In the genomic region with DNA sequence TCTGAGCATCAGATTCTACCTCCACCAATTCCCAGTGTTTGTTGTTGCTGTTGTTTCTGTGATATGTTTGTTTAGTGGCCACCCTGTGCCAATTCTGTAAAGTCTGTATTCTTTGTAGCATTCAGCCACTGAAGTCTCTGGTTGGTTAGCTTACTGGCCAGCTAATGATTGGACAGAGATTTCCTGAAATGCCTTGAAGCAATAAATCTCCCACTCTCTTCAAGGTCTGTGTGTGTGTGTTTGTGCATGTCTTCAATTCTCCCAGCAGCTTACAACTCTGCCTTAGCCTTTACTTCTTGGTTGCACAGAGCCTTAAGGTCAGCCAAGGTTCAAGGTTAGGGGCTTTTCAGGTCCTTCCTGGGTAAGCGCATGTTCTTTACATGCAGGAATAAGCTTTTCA, we compare ENCODE assay signal across 19 cellular contexts. TPM values are rescaled to one million over a fixed set of nuclear protein-coding genes. Genes with fewer than 3 reads are reported as not detected.
A peak's percentile ranks its signal among the peaks of the same experiment; 100 is the strongest.
DNase-seq lines count a peak whose midpoint lies in the region; TF ChIP-seq lines count a peak whose summit lies in the region.
"Had no signal": no experiment of that assay in that cellular context is flagged by ENCODE, and none has a peak within 500 bp of the region (broad histone marks: within the 10 kb centered on the region; RNA-seq: fewer than 3 reads in every experiment).

No MANE protein-coding gene starts in this region.

- WGBS in hepatocyte (ENCODE audit: low lambda C conversion rate, missing lambda C conversion rate), result 100% methylated on average over 1 of the region's 1 CpG
- 91 to 94% methylated on average over 1 of the region's 1 CpG for WGBS in thyroid gland, 2 donors

- H3K4me2 ChIP-seq in DOHH2 (ENCODE audit: low read length), result no peak overlapping the region
- no peak overlapping the region for H3K4me2 ChIP-seq in SU-DHL-6 (ENCODE audit: low read depth, low read length, poor library complexity, severe bottlenecking)
- H3K4me2 ChIP-seq in hepatocyte, result no peak overlapping the region
- H3K4me2 ChIP-seq: BLaER1 had no signal

- DNase-seq in hepatocyte (ENCODE audit: low spot score), result peak; percentile 12
- peak; percentile 5 to 20 for DNase-seq in thyroid gland
- DNase-seq in iPS-NIHi7 (ENCODE audit: extremely low spot score), result no peak
- no peak for DNase-seq in kidney tubule cell (ENCODE audit: low spot score)
- no peak for DNase-seq in putamen (ENCODE audit: low spot score)
- DNase-seq: 8988T; CD4-positive, alpha-beta memory T cell; DMS153; DMS79; GF-D8; GM23248 had no signal

- peaks cover 24% of the 10 kb centered on the region for H3F3A ChIP-seq in DOHH2 (ENCODE audit: control insufficient read depth, insufficient read depth)
- H3F3A ChIP-seq in SU-DHL-6 (ENCODE audit: insufficient read depth), result peaks cover 52% of the 10 kb centered on the region

- no peak overlapping the region for H2AFZ ChIP-seq in SU-DHL-6 (ENCODE audit: low read depth, low read length, severe bottlenecking)
- no peak overlapping the region for H2AFZ ChIP-seq in hepatocyte
- H2AFZ ChIP-seq: GM23248 had no signal

- H3K9me2 ChIP-seq in DOHH2 (replicated peaks; ENCODE audit: control insufficient read depth, low read length) (no peaks in the 10 kb centered on the region), SU-DHL-6 (replicated peaks; ENCODE audit: insufficient read depth, low read length) (no peaks in the 10 kb centered on the region), hepatocyte (replicated peaks; ENCODE audit: insufficient read depth) (no peaks in the 10 kb centered on the region)

- H3K4me3 ChIP-seq in DOHH2 (ENCODE audit: low read length) (no peak overlapping the region), SU-DHL-6 (ENCODE audit: insufficient read depth, low read length, poor library complexity, severe bottlenecking) (no peak overlapping the region), hepatocyte (no peak overlapping the region), thyroid gland (replicated peaks in 1 of 3) (no peak overlapping the region)
- H3K4me3 ChIP-seq: BLaER1, GM23248, HAP-1 had no signal

- H3K27me3 ChIP-seq in DOHH2 (ENCODE audit: control insufficient read depth, low read length), result no peaks in the 10 kb centered on the region
- H3K27me3 ChIP-seq in SU-DHL-6 (ENCODE audit: low read length), result no peaks in the 10 kb centered on the region
- no peaks in the 10 kb centered on the region for H3K27me3 ChIP-seq in hepatocyte
- no peaks in the 10 kb centered on the region for H3K27me3 ChIP-seq in thyroid gland
- H3K27me3 ChIP-seq: BLaER1 had no signal

- H4K20me1 ChIP-seq in DOHH2 (ENCODE audit: control insufficient read depth, insufficient read depth, low read depth, low read length) (no peaks in the 10 kb centered on the region), SU-DHL-6 (ENCODE audit: low read depth, low read length) (no peaks in the 10 kb centered on the region), hepatocyte (ENCODE audit: insufficient read depth, poor library complexity, severe bottlenecking) (no peaks in the 10 kb centered on the region)
- H4K20me1 ChIP-seq: BLaER1 had no signal

- intact Hi-C loops in thyroid gland (cut with DNase I), result no loop called here

- no peak for TF ChIP-seq POLR2A in thyroid gland (IDR thresholded peaks at IDR 0.05)

- H3K27ac ChIP-seq in DOHH2 (ENCODE audit: low read depth, low read length) (peak overlapping the region; percentile 25; the same call in 1 of the 2 replicates), SU-DHL-6 (ENCODE audit: low read depth, low read length) (peak overlapping the region; percentile 58), hepatocyte (no peak overlapping the region), thyroid gland (peak overlapping the region; percentile 1 to 38 (median 24))
- H3K27ac ChIP-seq: BLaER1, GM23248 had no signal

- no peak overlapping the region for H3K9ac ChIP-seq in SU-DHL-6 (ENCODE audit: low read length)
- H3K9ac ChIP-seq: BLaER1, GM23248 had no signal

- peaks cover 57% of the 10 kb centered on the region for H3K79me2 ChIP-seq in DOHH2 (ENCODE audit: control insufficient read depth, low read length)
- H3K79me2 ChIP-seq in SU-DHL-6 (ENCODE audit: insufficient read depth, low read length), result peaks cover 22% of the 10 kb centered on the region
- H3K79me2 ChIP-seq in hepatocyte, result peaks cover 17% of the 10 kb centered on the region

- H3K36me3 ChIP-seq in DOHH2 (ENCODE audit: control insufficient read depth, low read length), result peaks cover 73% of the 10 kb centered on the region
- H3K36me3 ChIP-seq in SU-DHL-6 (ENCODE audit: low read length), result peaks cover 22% of the 10 kb centered on the region
- no peaks in the 10 kb centered on the region for H3K36me3 ChIP-seq in hepatocyte (replicated peaks; ENCODE audit: insufficient read depth, low read depth)
- H3K36me3 ChIP-seq in thyroid gland, result peaks cover 0 to 3% of the 10 kb centered on the region in 2 donors

- H3K9me3 ChIP-seq in DOHH2 (ENCODE audit: control insufficient read depth, insufficient read depth, low read length) (no peaks in the 10 kb centered on the region), SU-DHL-6 (ENCODE audit: insufficient read depth, low read length) (no peaks in the 10 kb centered on the region), hepatocyte (ENCODE audit: low read depth) (no peaks in the 10 kb centered on the region), thyroid gland (no peaks in the 10 kb centered on the region)
- H3K9me3 ChIP-seq: HAP-1 had no signal

- TF ChIP-seq CTCF in DOHH2 (IDR thresholded peaks at IDR 0.05; ENCODE audit: low read depth, low read length, poor library complexity, severe bottlenecking), result no peak
- TF ChIP-seq CTCF in SU-DHL-6 (IDR thresholded peaks at IDR 0.05; ENCODE audit: insufficient read depth, low read length, poor library complexity, severe bottlenecking), result no peak
- no peak for TF ChIP-seq CTCF in hepatocyte (IDR thresholded peaks at IDR 0.05; ENCODE audit: poor library complexity)
- TF ChIP-seq CTCF in thyroid gland (IDR thresholded peaks at IDR 0.05), result no peak

- H3K4me1 ChIP-seq in DOHH2 (ENCODE audit: control insufficient read depth, low read length), result peaks cover 46% of the 10 kb centered on the region
- no peaks in the 10 kb centered on the region for H3K4me1 ChIP-seq in hepatocyte (ENCODE audit: insufficient read depth)
- peaks cover 5 to 15% of the 10 kb centered on the region in 2 donors for H3K4me1 ChIP-seq in thyroid gland

RNA-seq across cellular contexts. Expression of gene PRPSAP2, which starts 38.2 kb away (rescaled TPM):
- 49.8 and 55.7 TPM in 2 replicates for total RNA-seq in hepatocyte
- polyA plus RNA-seq in hepatocyte, result 25.0 and 32.1 TPM in 2 replicates
- total RNA-seq in thyroid gland, result 10 to 100 TPM; 43.6 to 50.9 (median 49.7) TPM

RNA-seq across cellular contexts. Expression of gene SLC5A10, which starts 55.8 kb away (rescaled TPM):
- total RNA-seq in hepatocyte (not detected in 2 replicates), thyroid gland (not detected)
- 0.22 TPM in 1 of 2 replicates, not detected in the other for polyA plus RNA-seq in hepatocyte
- total RNA-seq: A673; CD4-positive, alpha-beta memory T cell; GM23248; H4; HT-29 had no signal
- polyA plus RNA-seq: AG04450 had no signal

Comparison
In these comparisons a context has a peak if more than half of its experiments do, and no peak if none do; other contexts are left out.
1. DNase-seq: peak in hepatocyte (single experiment) and thyroid gland (2 of 2); none in iPS-NIHi7 (single experiment), kidney tubule cell (single experiment) and putamen (single experiment).